1 cellular context compared by ENCODE assay signal in the genomic region with DNA sequence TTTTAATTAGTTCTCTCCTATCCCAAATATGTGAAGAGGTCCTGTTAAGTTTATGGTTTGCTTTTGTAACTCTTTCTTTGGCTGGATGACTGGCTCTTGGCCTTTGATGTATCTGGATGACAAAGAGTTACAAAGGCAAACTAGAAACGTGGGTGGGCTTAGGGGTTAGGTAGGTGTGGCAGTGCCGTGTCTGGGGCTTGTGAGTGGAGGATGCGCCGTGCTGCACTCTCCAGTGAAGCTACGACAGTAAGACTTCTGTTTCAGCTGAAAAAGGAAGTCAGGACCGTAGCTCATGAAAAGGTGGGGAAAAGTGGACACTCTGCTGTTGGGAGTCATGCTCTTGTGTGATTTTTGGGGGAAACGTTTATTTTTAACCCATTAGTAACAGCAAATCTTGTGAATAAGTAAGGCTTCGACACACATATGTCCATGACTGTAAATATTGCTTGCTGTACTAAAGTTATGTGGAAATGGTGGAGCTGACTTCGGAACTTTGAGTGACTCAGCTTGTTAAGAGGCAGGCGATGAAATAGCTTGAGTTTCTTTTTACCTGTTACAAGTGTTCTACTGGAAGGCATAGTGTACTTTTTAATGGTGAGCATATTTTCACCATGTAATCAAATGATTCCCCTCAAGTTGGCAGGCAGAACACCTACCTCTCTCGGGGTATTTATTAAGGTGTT.
TF ChIP-seq lines count a peak whose summit lies in the region.

No MANE protein-coding gene starts in this region.

TF ChIP-seq in GM12878, 131 proteins besides CTCF, POLR2A, EP300 and RAD21 (continued from another document and continues in another):
- TF ChIP-seq, protein P1, sequence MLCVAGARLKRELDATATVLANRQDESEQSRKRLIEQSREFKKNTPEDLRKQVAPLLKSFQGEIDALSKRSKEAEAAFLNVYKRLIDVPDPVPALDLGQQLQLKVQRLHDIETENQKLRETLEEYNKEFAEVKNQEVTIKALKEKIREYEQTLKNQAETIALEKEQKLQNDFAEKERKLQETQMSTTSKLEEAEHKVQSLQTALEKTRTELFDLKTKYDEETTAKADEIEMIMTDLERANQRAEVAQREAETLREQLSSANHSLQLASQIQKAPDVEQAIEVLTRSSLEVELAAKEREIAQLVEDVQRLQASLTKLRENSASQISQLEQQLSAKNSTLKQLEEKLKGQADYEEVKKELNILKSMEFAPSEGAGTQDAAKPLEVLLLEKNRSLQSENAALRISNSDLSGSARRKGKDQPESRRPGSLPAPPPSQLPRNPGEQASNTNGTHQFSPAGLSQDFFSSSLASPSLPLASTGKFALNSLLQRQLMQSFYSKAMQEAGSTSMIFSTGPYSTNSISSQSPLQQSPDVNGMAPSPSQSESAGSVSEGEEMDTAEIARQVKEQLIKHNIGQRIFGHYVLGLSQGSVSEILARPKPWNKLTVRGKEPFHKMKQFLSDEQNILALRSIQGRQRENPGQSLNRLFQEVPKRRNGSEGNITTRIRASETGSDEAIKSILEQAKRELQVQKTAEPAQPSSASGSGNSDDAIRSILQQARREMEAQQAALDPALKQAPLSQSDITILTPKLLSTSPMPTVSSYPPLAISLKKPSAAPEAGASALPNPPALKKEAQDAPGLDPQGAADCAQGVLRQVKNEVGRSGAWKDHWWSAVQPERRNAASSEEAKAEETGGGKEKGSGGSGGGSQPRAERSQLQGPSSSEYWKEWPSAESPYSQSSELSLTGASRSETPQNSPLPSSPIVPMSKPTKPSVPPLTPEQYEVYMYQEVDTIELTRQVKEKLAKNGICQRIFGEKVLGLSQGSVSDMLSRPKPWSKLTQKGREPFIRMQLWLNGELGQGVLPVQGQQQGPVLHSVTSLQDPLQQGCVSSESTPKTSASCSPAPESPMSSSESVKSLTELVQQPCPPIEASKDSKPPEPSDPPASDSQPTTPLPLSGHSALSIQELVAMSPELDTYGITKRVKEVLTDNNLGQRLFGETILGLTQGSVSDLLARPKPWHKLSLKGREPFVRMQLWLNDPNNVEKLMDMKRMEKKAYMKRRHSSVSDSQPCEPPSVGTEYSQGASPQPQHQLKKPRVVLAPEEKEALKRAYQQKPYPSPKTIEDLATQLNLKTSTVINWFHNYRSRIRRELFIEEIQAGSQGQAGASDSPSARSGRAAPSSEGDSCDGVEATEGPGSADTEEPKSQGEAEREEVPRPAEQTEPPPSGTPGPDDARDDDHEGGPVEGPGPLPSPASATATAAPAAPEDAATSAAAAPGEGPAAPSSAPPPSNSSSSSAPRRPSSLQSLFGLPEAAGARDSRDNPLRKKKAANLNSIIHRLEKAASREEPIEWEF (IDR thresholded peaks at IDR 0.05; ENCODE audit: insufficient replicate concordance, low read depth, low read length): no peak
- TF ChIP-seq YY1 (IDR thresholded peaks at IDR 0.05; ENCODE audit: low read depth, low read length) (no peak), CBX3 (IDR thresholded peaks at IDR 0.05; ENCODE audit: borderline replicate concordance, low read depth) (no peak), HDAC6 (IDR thresholded peaks at IDR 0.05; ENCODE audit: unreplicated experiment) (no peak), JUND (IDR thresholded peaks at IDR 0.05; ENCODE audit: low read depth, low read length) (no peak), SREBF2 (IDR thresholded peaks at IDR 0.05; ENCODE audit: low read length) (no peak), ZSCAN29 (IDR thresholded peaks at IDR 0.05) (no peak), SUZ12 (IDR thresholded peaks at IDR 0.05; ENCODE audit: unreplicated experiment) (no peak), NR2C1 (IDR thresholded peaks at IDR 0.05) (no peak), RAD51 (IDR thresholded peaks at IDR 0.05) (no peak), BMI1 (IDR thresholded peaks at IDR 0.05; ENCODE audit: borderline replicate concordance) (no peak), MTA3 (IDR thresholded peaks at IDR 0.05; ENCODE audit: borderline replicate concordance, low read length) (no peak), FOS (IDR thresholded peaks at IDR 0.05; ENCODE audit: borderline replicate concordance, extremely low read depth, insufficient read length) (no peak), IRF4 (IDR thresholded peaks at IDR 0.05; ENCODE audit: low read depth, low read length) (no peak), IKZF1 (conservative IDR thresholded peaks at IDR 0.05) (0 out of 2 replicates have a peak, but pooled peaks have one; percentile 23), GABPA (IDR thresholded peaks at IDR 0.05; ENCODE audit: low read depth) (no peak), MYB (IDR thresholded peaks at IDR 0.05; ENCODE audit: borderline replicate concordance, low read depth, low read length) (no peak), KAT2A (conservative IDR thresholded peaks at IDR 0.05; ENCODE audit: control insufficient read depth, low read depth, low read length) (no peak)
- TF ChIP-seq, protein P2, sequence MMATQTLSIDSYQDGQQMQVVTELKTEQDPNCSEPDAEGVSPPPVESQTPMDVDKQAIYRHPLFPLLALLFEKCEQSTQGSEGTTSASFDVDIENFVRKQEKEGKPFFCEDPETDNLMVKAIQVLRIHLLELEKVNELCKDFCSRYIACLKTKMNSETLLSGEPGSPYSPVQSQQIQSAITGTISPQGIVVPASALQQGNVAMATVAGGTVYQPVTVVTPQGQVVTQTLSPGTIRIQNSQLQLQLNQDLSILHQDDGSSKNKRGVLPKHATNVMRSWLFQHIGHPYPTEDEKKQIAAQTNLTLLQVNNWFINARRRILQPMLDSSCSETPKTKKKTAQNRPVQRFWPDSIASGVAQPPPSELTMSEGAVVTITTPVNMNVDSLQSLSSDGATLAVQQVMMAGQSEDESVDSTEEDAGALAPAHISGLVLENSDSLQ (IDR thresholded peaks at IDR 0.05): peak; percentile 17; the same call in 1 of the 2 replicates
- TF ChIP-seq, protein P3, sequence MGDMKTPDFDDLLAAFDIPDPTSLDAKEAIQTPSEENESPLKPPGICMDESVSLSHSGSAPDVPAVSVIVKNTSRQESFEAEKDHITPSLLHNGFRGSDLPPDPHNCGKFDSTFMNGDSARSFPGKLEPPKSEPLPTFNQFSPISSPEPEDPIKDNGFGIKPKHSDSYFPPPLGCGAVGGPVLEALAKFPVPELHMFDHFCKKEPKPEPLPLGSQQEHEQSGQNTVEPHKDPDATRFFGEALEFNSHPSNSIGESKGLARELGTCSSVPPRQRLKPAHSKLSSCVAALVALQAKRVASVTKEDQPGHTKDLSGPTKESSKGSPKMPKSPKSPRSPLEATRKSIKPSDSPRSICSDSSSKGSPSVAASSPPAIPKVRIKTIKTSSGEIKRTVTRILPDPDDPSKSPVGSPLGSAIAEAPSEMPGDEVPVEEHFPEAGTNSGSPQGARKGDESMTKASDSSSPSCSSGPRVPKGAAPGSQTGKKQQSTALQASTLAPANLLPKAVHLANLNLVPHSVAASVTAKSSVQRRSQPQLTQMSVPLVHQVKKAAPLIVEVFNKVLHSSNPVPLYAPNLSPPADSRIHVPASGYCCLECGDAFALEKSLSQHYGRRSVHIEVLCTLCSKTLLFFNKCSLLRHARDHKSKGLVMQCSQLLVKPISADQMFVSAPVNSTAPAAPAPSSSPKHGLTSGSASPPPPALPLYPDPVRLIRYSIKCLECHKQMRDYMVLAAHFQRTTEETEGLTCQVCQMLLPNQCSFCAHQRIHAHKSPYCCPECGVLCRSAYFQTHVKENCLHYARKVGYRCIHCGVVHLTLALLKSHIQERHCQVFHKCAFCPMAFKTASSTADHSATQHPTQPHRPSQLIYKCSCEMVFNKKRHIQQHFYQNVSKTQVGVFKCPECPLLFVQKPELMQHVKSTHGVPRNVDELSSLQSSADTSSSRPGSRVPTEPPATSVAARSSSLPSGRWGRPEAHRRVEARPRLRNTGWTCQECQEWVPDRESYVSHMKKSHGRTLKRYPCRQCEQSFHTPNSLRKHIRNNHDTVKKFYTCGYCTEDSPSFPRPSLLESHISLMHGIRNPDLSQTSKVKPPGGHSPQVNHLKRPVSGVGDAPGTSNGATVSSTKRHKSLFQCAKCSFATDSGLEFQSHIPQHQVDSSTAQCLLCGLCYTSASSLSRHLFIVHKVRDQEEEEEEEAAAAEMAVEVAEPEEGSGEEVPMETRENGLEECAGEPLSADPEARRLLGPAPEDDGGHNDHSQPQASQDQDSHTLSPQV (IDR thresholded peaks at IDR 0.05): no peak
- TF ChIP-seq, protein P4, sequence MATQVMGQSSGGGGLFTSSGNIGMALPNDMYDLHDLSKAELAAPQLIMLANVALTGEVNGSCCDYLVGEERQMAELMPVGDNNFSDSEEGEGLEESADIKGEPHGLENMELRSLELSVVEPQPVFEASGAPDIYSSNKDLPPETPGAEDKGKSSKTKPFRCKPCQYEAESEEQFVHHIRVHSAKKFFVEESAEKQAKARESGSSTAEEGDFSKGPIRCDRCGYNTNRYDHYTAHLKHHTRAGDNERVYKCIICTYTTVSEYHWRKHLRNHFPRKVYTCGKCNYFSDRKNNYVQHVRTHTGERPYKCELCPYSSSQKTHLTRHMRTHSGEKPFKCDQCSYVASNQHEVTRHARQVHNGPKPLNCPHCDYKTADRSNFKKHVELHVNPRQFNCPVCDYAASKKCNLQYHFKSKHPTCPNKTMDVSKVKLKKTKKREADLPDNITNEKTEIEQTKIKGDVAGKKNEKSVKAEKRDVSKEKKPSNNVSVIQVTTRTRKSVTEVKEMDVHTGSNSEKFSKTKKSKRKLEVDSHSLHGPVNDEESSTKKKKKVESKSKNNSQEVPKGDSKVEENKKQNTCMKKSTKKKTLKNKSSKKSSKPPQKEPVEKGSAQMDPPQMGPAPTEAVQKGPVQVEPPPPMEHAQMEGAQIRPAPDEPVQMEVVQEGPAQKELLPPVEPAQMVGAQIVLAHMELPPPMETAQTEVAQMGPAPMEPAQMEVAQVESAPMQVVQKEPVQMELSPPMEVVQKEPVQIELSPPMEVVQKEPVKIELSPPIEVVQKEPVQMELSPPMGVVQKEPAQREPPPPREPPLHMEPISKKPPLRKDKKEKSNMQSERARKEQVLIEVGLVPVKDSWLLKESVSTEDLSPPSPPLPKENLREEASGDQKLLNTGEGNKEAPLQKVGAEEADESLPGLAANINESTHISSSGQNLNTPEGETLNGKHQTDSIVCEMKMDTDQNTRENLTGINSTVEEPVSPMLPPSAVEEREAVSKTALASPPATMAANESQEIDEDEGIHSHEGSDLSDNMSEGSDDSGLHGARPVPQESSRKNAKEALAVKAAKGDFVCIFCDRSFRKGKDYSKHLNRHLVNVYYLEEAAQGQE (IDR thresholded peaks at IDR 0.05; ENCODE audit: low read depth, low read length): no peak
- TF ChIP-seq, protein P5, sequence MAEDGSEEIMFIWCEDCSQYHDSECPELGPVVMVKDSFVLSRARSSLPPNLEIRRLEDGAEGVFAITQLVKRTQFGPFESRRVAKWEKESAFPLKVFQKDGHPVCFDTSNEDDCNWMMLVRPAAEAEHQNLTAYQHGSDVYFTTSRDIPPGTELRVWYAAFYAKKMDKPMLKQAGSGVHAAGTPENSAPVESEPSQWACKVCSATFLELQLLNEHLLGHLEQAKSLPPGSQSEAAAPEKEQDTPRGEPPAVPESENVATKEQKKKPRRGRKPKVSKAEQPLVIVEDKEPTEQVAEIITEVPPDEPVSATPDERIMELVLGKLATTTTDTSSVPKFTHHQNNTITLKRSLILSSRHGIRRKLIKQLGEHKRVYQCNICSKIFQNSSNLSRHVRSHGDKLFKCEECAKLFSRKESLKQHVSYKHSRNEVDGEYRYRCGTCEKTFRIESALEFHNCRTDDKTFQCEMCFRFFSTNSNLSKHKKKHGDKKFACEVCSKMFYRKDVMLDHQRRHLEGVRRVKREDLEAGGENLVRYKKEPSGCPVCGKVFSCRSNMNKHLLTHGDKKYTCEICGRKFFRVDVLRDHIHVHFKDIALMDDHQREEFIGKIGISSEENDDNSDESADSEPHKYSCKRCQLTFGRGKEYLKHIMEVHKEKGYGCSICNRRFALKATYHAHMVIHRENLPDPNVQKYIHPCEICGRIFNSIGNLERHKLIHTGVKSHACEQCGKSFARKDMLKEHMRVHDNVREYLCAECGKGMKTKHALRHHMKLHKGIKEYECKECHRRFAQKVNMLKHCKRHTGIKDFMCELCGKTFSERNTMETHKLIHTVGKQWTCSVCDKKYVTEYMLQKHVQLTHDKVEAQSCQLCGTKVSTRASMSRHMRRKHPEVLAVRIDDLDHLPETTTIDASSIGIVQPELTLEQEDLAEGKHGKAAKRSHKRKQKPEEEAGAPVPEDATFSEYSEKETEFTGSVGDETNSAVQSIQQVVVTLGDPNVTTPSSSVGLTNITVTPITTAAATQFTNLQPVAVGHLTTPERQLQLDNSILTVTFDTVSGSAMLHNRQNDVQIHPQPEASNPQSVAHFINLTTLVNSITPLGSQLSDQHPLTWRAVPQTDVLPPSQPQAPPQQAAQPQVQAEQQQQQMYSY (CRISPR knock-in tag; IDR thresholded peaks at IDR 0.05): no peak
- TF ChIP-seq, protein P6, sequence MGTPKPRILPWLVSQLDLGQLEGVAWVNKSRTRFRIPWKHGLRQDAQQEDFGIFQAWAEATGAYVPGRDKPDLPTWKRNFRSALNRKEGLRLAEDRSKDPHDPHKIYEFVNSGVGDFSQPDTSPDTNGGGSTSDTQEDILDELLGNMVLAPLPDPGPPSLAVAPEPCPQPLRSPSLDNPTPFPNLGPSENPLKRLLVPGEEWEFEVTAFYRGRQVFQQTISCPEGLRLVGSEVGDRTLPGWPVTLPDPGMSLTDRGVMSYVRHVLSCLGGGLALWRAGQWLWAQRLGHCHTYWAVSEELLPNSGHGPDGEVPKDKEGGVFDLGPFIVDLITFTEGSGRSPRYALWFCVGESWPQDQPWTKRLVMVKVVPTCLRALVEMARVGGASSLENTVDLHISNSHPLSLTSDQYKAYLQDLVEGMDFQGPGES (IDR thresholded peaks at IDR 0.05): no peak
- TF ChIP-seq, protein P7, sequence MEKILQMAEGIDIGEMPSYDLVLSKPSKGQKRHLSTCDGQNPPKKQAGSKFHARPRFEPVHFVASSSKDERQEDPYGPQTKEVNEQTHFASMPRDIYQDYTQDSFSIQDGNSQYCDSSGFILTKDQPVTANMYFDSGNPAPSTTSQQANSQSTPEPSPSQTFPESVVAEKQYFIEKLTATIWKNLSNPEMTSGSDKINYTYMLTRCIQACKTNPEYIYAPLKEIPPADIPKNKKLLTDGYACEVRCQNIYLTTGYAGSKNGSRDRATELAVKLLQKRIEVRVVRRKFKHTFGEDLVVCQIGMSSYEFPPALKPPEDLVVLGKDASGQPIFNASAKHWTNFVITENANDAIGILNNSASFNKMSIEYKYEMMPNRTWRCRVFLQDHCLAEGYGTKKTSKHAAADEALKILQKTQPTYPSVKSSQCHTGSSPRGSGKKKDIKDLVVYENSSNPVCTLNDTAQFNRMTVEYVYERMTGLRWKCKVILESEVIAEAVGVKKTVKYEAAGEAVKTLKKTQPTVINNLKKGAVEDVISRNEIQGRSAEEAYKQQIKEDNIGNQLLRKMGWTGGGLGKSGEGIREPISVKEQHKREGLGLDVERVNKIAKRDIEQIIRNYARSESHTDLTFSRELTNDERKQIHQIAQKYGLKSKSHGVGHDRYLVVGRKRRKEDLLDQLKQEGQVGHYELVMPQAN (conservative IDR thresholded peaks at IDR 0.05): no peak
